In genomic region chr10:110747609-110748464, GRCh38 we compare ENCODE assay signal across 14 cellular contexts.
DNase-seq lines count a peak whose midpoint lies in the region; ATAC-seq and TF ChIP-seq lines count a peak whose summit lies in the region.
"Had no signal": no experiment of that assay in that cellular context is flagged by ENCODE, and none has a peak within 500 bp of the region (broad histone marks: within the 10 kb centered on the region; RNA-seq: fewer than 3 reads in every experiment).

No MANE protein-coding gene starts in this region.

- peak overlapping the region; percentile 22 to 61 for H3K27ac ChIP-seq in breast epithelium

- peaks cover 2% of the 10 kb centered on the region for H3K36me3 Mint-ChIP-seq in activated T-cell treated with anti-CD3 and anti-CD28 coated beads, Interleukin-2, amount 50 U/mL, for 24 hours (ENCODE audit: low read depth)

- H3K36me3 ChIP-seq in breast epithelium = no peaks in the 10 kb centered on the region
- H3K36me3 ChIP-seq: esophagus squamous epithelium, thoracic aorta had no signal

- H3K27me3 Mint-ChIP-seq in activated T-cell treated with anti-CD3 and anti-CD28 coated beads, Interleukin-2, amount 50 U/mL, for 24 hours = no peaks in the 10 kb centered on the region

- H3K4me3 Mint-ChIP-seq in activated T-cell treated with anti-CD3 and anti-CD28 coated beads, Interleukin-2, amount 50 U/mL, for 24 hours = no peak overlapping the region

- TF ChIP-seq POLR2A in breast epithelium (IDR thresholded peaks at IDR 0.05) = no peak

- peaks cover 0 to 4% of the 10 kb centered on the region in 2 donors for H3K9me3 ChIP-seq in breast epithelium
- H3K9me3 ChIP-seq: esophagus squamous epithelium, thoracic aorta had no signal

- H3K9me3 Mint-ChIP-seq in activated T-cell treated with anti-CD3 and anti-CD28 coated beads, Interleukin-2, amount 50 U/mL, for 24 hours = peaks cover 14% of the 10 kb centered on the region

- H3K4me3 ChIP-seq in breast epithelium = no peak overlapping the region
- H3K4me3 ChIP-seq: esophagus squamous epithelium, thoracic aorta had no signal

- H3K27ac Mint-ChIP-seq in activated T-cell treated with anti-CD3 and anti-CD28 coated beads, Interleukin-2, amount 50 U/mL, for 24 hours = peak overlapping the region; percentile 72

- intact Hi-C loops in breast epithelium (cut with DNase I; ENCODE audit: low total_unique reads) = loop anchor here (10.0 kb wide), 1 partner anchor 127 kb away; the partner anchor contains the start of gene PDCD4

- DNase-seq in activated T-cell treated with anti-CD3 and anti-CD28 coated beads, Interleukin-2, amount 50 U/mL, for 24 hours = no peak
- no peak for DNase-seq in activated T-cell treated with anti-CD3 and anti-CD28 coated beads, Interleukin-2, amount 50 U/mL, for 1 hour
- no peak for DNase-seq in breast epithelium (ENCODE audit: low spot score in 2 of 2)
- DNase-seq in renal cortical epithelial cell (ENCODE audit: low read depth) = peak; percentile 70
- no peak for DNase-seq in NCI-H2227 treated with DMSO at 0.1 percent for 48 hours (lab: John Stamatoyannopoulos, UW)
- no peak for DNase-seq in NCI-H146 (lab: John Stamatoyannopoulos, UW)
- DNase-seq: amygdala; esophagus squamous epithelium; left colon; NCI-H2171; stimulated activated CD4-positive, alpha-beta T cell treated with anti-CD3 and anti-CD28 coated beads, Interleukin-4, amount 100 ng/mL, for 24 hours had no signal

- TF ChIP-seq CTCF in breast epithelium (IDR thresholded peaks at IDR 0.05) = no peak

- peaks cover 64% of the 10 kb centered on the region for H3K4me1 Mint-ChIP-seq in activated T-cell treated with anti-CD3 and anti-CD28 coated beads, Interleukin-2, amount 50 U/mL, for 24 hours (ENCODE audit: low read depth)

- peak; percentile 56 for ATAC-seq in HG02885 (IDR thresholded peaks at IDR 0.05; ENCODE audit: poor library complexity, unreplicated experiment)
- ATAC-seq in GM18873 (IDR thresholded peaks at IDR 0.05; ENCODE audit: low FRiP score, unreplicated experiment) = no peak

- H3K4me1 ChIP-seq in breast epithelium = no peaks in the 10 kb centered on the region

- H3K27me3 ChIP-seq in breast epithelium = no peaks in the 10 kb centered on the region
- H3K27me3 ChIP-seq: esophagus squamous epithelium had no signal
